22 cellular contexts compared by ENCODE assay signal in the genomic region with DNA sequence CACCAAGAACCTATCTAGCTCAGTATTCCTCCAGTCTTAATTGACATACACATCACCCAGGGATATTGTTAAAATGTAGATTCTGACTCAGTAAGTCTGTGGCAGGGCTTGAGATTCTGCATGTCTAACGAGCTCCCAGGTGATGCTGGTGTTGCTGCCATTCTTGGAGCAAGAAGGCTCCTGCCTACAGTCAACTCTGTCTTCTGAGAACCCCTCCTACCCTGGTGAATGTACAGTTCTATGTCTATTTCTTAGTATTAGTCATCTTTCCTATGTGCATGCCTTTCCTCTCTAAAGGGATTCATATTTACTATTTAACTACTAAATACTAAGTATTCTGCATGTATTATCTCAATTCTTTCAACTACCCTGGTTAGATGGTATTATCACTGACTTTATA.
DNase-seq lines count a peak whose midpoint lies in the region; ATAC-seq and TF ChIP-seq lines count a peak whose summit lies in the region.
"Had no signal": no experiment of that assay in that cellular context is flagged by ENCODE, and none has a peak within 500 bp of the region (broad histone marks: within the 10 kb centered on the region; RNA-seq: fewer than 3 reads in every experiment).

No MANE protein-coding gene starts in this region.

- no peaks in the 10 kb centered on the region for H3K9me3 ChIP-seq in mucosa of descending colon
- H3K9me3 ChIP-seq: pancreas, suprapubic skin had no signal

- DNase-seq in NCI-H524 (lab: John Stamatoyannopoulos, UW) (no peak), mucosa of descending colon (no peak), H4 (ENCODE audit: low spot score) (no peak), RWPE1 (ENCODE audit: low spot score) (no peak)
- DNase-seq: activated CD4-positive, CD25-positive, alpha-beta regulatory T cell treated with anti-CD3 and anti-CD28 coated beads, Interleukin-2, amount 50 U/mL, for 72 hours; activated naive CD4-positive, alpha-beta T cell treated with anti-CD3 and anti-CD28 coated beads for 36 hours; CD8-positive, alpha-beta T cell; DMS79 treated with DMSO at 0.1 percent for 48 hours; endodermal cell; naive B cell; NCI-H1105 treated with DMSO at 0.1 percent for 48 hours; NCI-H2171 treated with DMSO at 0.1 percent for 48 hours; pancreas; T1000 had no signal

- H3K27ac ChIP-seq in RWPE1: no peak overlapping the region
- H3K27ac ChIP-seq: KMS-11, pancreas, SK-N-MC, suprapubic skin had no signal

- no peak overlapping the region for H3K4me3 ChIP-seq in mucosa of descending colon
- H3K4me3 ChIP-seq: pancreas, SK-N-MC, suprapubic skin had no signal

- intact Hi-C loops in mucosa of descending colon (cut with DNase I, micrococcal nuclease): no loop called here

- H3K4me1 ChIP-seq in mucosa of descending colon (ENCODE audit: low read depth): no peaks in the 10 kb centered on the region
- H3K4me1 ChIP-seq: pancreas, suprapubic skin had no signal

- POLR2A ChIA-PET in RWPE1 (lab: Yijun Ruan, JAX; ENCODE audit: low non-redundant PET): no interaction called here

- CTCF ChIA-PET in RWPE1 (lab: Yijun Ruan, JAX): interaction anchor here (0.5 kb wide), 1 partner anchor 31 kb away, joined by 3 read pairs; no protein-coding TSS in a partner anchor

- H3K36me3 ChIP-seq in mucosa of descending colon (ENCODE audit: low read depth): no peaks in the 10 kb centered on the region
- H3K36me3 ChIP-seq: pancreas, suprapubic skin had no signal

- ATAC-seq in GM18511 (IDR thresholded peaks at IDR 0.05; ENCODE audit: unreplicated experiment) (peak; percentile 83), GM21360 (IDR thresholded peaks at IDR 0.05; ENCODE audit: unreplicated experiment) (peak; percentile 79), HG02885 (IDR thresholded peaks at IDR 0.05; ENCODE audit: poor library complexity, unreplicated experiment) (peak; percentile 73), HG03521 (IDR thresholded peaks at IDR 0.05; ENCODE audit: unreplicated experiment) (peak; percentile 45), mucosa of descending colon (no peak)
- ATAC-seq: CD8-positive, alpha-beta T cell; Panc1; pancreas had no signal

- no peak for TF ChIP-seq CTCF in mucosa of descending colon (IDR thresholded peaks at IDR 0.05)
- no peak for TF ChIP-seq CTCF in RWPE1 (conservative IDR thresholded peaks at IDR 0.05; ENCODE audit: low read depth)
